In the genomic region with DNA sequence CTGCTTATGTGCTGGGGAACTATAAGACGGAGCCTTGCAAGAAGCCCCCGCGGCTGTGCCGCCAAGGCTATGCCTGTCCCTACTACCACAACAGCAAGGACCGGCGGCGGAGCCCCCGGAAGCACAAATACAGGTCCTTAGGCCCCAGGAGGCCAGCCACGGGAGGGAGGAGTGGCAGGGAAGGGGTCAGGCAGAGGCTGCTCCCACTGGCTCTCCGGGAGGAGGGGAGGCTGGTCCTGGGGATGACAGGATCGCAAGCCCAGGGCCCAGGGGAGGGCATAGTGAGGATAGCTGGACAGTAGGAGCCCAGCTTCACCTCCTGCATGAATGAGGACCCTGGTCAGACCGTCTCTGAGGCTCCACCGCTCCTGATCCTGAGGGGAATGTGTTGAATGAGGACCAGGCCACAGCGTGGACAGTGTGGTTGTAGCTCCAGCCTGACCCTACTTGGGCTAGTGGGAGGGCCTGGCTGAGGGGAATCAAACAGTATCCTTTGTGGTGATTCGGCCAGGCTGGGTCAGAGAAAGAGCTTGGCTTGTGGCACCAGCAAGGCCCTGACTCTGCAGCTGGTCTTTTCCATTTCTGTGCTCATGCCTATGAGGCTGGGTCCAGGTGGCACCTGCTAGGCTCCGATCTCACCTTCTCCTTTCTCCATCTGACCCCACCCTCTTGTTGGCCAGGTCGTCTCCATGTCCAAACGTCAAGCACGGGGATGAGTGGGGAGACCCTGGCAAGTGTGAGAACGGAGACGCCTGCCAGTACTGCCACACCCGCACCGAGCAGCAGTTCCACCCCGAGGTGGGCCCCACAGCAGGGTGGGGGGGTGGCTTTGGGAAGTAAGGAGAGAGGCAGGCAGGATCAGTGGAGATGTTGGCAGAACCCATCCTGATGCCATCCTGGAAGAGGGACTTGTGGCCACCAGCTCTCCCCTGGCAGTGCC, we compare ENCODE assay signal across 10 cellular contexts.
"Had no signal": no experiment of that assay in that cellular context is flagged by ENCODE, and none has a peak within 500 bp of the region (broad histone marks: within the 10 kb centered on the region; RNA-seq: fewer than 3 reads in every experiment).

No MANE protein-coding gene starts in this region.

- H3K36me3 Mint-ChIP-seq: natural killer cell treated with Interleukin-12 subunit alpha and Interleukin-12 subunit beta and Interleukin-15 and Interleukin-18, amount 100 ng/mL, for 72 hours had no signal

- H3K4me3 Mint-ChIP-seq: activated CD8-positive, alpha-beta T cell treated with anti-CD3 and anti-CD28 coated beads for 36 hours; activated T-cell treated with anti-CD3 and anti-CD28 coated beads, Interleukin-2, amount 50 U/mL, for 72 hours; effector memory CD8-positive, alpha-beta T cell; natural killer cell treated with Interleukin-12 subunit alpha and Interleukin-12 subunit beta and Interleukin-15 and Interleukin-18, amount 100 ng/mL, for 72 hours had no signal

- H3K27ac Mint-ChIP-seq: activated CD8-positive, alpha-beta T cell treated with anti-CD3 and anti-CD28 coated beads for 36 hours; activated T-cell treated with anti-CD3 and anti-CD28 coated beads, Interleukin-2, amount 50 U/mL, for 72 hours; natural killer cell treated with Interleukin-12 subunit alpha and Interleukin-12 subunit beta and Interleukin-15 and Interleukin-18, amount 100 ng/mL, for 72 hours had no signal

- H3K27ac ChIP-seq: epithelial cell of prostate, thyroid gland, uterus had no signal

- DNase-seq: activated CD8-positive, alpha-beta memory T cell treated with anti-CD3 and anti-CD28 coated beads, Interleukin-2, amount 50 U/mL, for 4 hours; activated CD8-positive, alpha-beta T cell treated with anti-CD3 and anti-CD28 coated beads for 36 hours; activated T-cell treated with anti-CD3 and anti-CD28 coated beads, Interleukin-2, amount 50 U/mL, for 72 hours; central memory CD4-positive, alpha-beta T cell; effector memory CD8-positive, alpha-beta T cell; T-helper 9 cell; thyroid gland; uterus had no signal

- H3K27me3 Mint-ChIP-seq: activated CD8-positive, alpha-beta T cell treated with anti-CD3 and anti-CD28 coated beads for 36 hours; effector memory CD8-positive, alpha-beta T cell; natural killer cell treated with Interleukin-12 subunit alpha and Interleukin-12 subunit beta and Interleukin-15 and Interleukin-18, amount 100 ng/mL, for 72 hours had no signal

- H3K36me3 ChIP-seq: uterus had no signal

- H3K4me3 ChIP-seq: thyroid gland, uterus had no signal

- H3K27me3 ChIP-seq: thyroid gland, uterus had no signal

- H3K9me3 Mint-ChIP-seq: activated CD8-positive, alpha-beta T cell treated with anti-CD3 and anti-CD28 coated beads for 36 hours; activated T-cell treated with anti-CD3 and anti-CD28 coated beads, Interleukin-2, amount 50 U/mL, for 72 hours; effector memory CD8-positive, alpha-beta T cell; natural killer cell treated with Interleukin-12 subunit alpha and Interleukin-12 subunit beta and Interleukin-15 and Interleukin-18, amount 100 ng/mL, for 72 hours had no signal

- H3K9me3 ChIP-seq: thyroid gland, uterus had no signal

- ATAC-seq: activated CD8-positive, alpha-beta T cell treated with anti-CD3 and anti-CD28 coated beads for 36 hours; activated T-cell treated with anti-CD3 and anti-CD28 coated beads, Interleukin-2, amount 50 U/mL, for 72 hours; effector memory CD8-positive, alpha-beta T cell; natural killer cell treated with Interleukin-12 subunit alpha and Interleukin-12 subunit beta and Interleukin-15 and Interleukin-18, amount 100 ng/mL, for 72 hours had no signal
